In the genomic region with DNA sequence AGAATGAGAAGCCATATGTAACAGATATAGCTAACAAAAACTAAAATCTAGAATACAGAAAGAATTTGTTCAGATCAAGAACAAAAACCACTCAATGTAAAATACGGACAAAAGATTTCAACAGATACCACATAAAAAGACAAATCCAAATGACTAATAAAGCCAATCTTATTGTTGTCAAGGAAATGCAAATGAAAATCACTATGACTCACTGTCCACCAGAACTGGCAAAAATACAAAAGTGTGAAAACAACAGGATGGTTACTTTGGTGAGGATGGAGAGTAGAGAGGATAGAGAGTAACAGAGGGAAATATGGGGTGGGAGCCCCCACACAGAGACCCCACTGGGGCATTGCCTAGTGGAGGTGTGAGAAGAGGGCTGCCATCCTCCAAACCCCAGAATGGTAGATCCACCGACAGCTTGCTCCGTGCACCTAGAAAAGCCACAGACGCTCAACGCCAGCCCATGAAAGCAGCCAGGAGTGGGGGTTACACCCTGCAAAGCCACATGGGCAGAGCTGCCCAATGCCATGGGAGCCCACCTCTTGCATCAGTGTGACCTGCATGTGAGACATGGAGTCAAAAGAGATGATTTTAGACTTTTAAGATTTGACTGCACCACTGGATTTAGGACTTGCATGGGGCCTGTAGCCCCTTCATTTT, we compare ENCODE assay signal across 11 cellular contexts. TPM values are rescaled to one million over a fixed set of nuclear protein-coding genes. Genes with fewer than 3 reads are reported as not detected.
DNase-seq lines count a peak whose midpoint lies in the region; ATAC-seq, FAIRE-seq and TF ChIP-seq lines count a peak whose summit lies in the region.
"Had no signal": no experiment of that assay in that cellular context is flagged by ENCODE, and none has a peak within 500 bp of the region (broad histone marks: within the 10 kb centered on the region; RNA-seq: fewer than 3 reads in every experiment).

No MANE protein-coding gene starts in this region.

- FAIRE-seq in A549 (lab: Jason Lieb, UNC), result no peak

- no peak for TF ChIP-seq POLR2A in A549 (IDR thresholded peaks at IDR 0.05; ENCODE audit: low read length)

- TF ChIP-seq RAD21 in A549 (conservative IDR thresholded peaks at IDR 0.05 in 1 of 2, IDR thresholded peaks at IDR 0.05 in 1 of 2), result no peak

- H3K9me3 ChIP-seq in A549, result no peaks in the 10 kb centered on the region
- H3K9me3 ChIP-seq: Peyer's patch had no signal

- no peak for TF ChIP-seq EP300 in A549 (IDR thresholded peaks at IDR 0.05)

- peak in 1 of 2 experiments; percentile 11 for DNase-seq in A549 (ENCODE audit: low read depth in 1 of 2, low spot score in 1 of 2)
- DNase-seq in GM12865 (ENCODE audit: low read depth), result peak; percentile 50
- DNase-seq in RKO (ENCODE audit: low spot score), result peak; percentile 74
- peak; percentile 76 for DNase-seq in fibroblast of gingiva (ENCODE audit: low read depth)
- no peak for DNase-seq in left ventricle myocardium superior
- DNase-seq in OCI-M1 (lab: John Stamatoyannopoulos, UW), result no peak
- no peak for DNase-seq in SK-N-DZ (ENCODE audit: low spot score)
- no peak for DNase-seq in cerebellum (ENCODE audit: low spot score)
- DNase-seq: NCI-H1105, Peyer's patch, substantia nigra had no signal

- CTCF ChIA-PET in A549 (lab: Yijun Ruan, JAX), result interaction anchor here (0.6 kb wide), 1 partner anchor 44 kb away, joined by 3 read pairs; no protein-coding TSS in a partner anchor

- no peak overlapping the region for H3K4me3 ChIP-seq in A549
- H3K4me3 ChIP-seq in GM12865 (ENCODE audit: low read depth, low read length), result no peak overlapping the region
- H3K4me3 ChIP-seq: Peyer's patch had no signal

- TF ChIP-seq CTCF in A549 (IDR thresholded peaks at IDR 0.05), result no peak
- TF ChIP-seq CTCF in GM12865 (IDR thresholded peaks at IDR 0.05; ENCODE audit: insufficient read depth, low read depth, low read length, missing control alignments), result no peak

- H3K27ac ChIP-seq in A549, result no peak overlapping the region
- H3K27ac ChIP-seq: Peyer's patch had no signal

- H3K4me2 ChIP-seq in A549, result no peak overlapping the region

- WGBS in A549 (ENCODE audit: missing lambda C conversion rate), result 80% methylated on average over 5 of the region's 5 CpGs

- POLR2A ChIA-PET in A549 (lab: Yijun Ruan, JAX), result no interaction called here

- intact Hi-C loops in left ventricle myocardium superior (cut with micrococcal nuclease), result no loop called here

- H3K4me1 ChIP-seq in A549, result peaks cover 15% of the 10 kb centered on the region

- ATAC-seq in A549 (no peak), left ventricle myocardium superior (no peak)

TF ChIP-seq in A549, 52 proteins besides CTCF, POLR2A, EP300 and RAD21:
- TF ChIP-seq, protein P1, sequence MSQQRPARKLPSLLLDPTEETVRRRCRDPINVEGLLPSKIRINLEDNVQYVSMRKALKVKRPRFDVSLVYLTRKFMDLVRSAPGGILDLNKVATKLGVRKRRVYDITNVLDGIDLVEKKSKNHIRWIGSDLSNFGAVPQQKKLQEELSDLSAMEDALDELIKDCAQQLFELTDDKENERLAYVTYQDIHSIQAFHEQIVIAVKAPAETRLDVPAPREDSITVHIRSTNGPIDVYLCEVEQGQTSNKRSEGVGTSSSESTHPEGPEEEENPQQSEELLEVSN (IDR thresholded peaks at IDR 0.05; ENCODE audit: borderline replicate concordance, low read depth), result no peak
- TF ChIP-seq, protein P2, sequence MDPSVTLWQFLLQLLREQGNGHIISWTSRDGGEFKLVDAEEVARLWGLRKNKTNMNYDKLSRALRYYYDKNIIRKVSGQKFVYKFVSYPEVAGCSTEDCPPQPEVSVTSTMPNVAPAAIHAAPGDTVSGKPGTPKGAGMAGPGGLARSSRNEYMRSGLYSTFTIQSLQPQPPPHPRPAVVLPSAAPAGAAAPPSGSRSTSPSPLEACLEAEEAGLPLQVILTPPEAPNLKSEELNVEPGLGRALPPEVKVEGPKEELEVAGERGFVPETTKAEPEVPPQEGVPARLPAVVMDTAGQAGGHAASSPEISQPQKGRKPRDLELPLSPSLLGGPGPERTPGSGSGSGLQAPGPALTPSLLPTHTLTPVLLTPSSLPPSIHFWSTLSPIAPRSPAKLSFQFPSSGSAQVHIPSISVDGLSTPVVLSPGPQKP (IDR thresholded peaks at IDR 0.05; ENCODE audit: low read depth, low read length), result no peak
- TF ChIP-seq HOXB13 (CRISPR knock-in tag; IDR thresholded peaks at IDR 0.05; ENCODE audit: low read depth), result no peak
- no peak for TF ChIP-seq FOSL2 (IDR thresholded peaks at IDR 0.05)
- peak; percentile 57; the same call in 1 of the 2 replicates for TF ChIP-seq FOSL2 (CRISPR knock-in tag; IDR thresholded peaks at IDR 0.05)
- no peak for TF ChIP-seq TFCP2L1 (CRISPR knock-in tag; IDR thresholded peaks at IDR 0.05)

RNA-seq across cellular contexts. Expression of a gene that starts 15.2 kb away (rescaled TPM):
- polyA plus RNA-seq in A549 (2011; rRNA removed), result 28.6 and 37.5 TPM in 2 replicates
- 14.2 TPM in 2 replicates for polyA plus RNA-seq in A549 (2012; cell fraction: cytosol; rRNA removed)
- 8.7 and 11.3 TPM in 2 replicates for polyA plus RNA-seq in A549 (2012; cell fraction: nucleus; rRNA removed)
- 7.3 to 11.1 TPM (median 9.1 TPM) in 3 replicates for polyA plus RNA-seq in A549 (2017; fragmentation: RNase III; extraction: RNeasy Plus Mini Kit Qiagen cat#74134 plus additional on column Dnase treatment)
- 63.6 and 65.8 TPM in 2 replicates for polyA minus RNA-seq in A549 (2011; rRNA and poly(A)+ RNA removed)
- total RNA-seq in left ventricle myocardium superior, result 90.0 TPM
- polyA plus RNA-seq in SK-N-DZ (2014; cell fraction: cytosol; rRNA removed), result 89.6 and 96.2 TPM in 2 replicates
- polyA plus RNA-seq in SK-N-DZ (2014; cell fraction: nucleus; rRNA removed), result 41.6 and 42.1 TPM in 2 replicates
- total RNA-seq in cerebellum, result 172 TPM

RNA-seq across cellular contexts. Expression of a gene that starts 33.1 kb away (rescaled TPM):
- 0.15 and 0.16 TPM in 2 replicates for polyA plus RNA-seq in A549 (2011; rRNA removed)
- not detected in 2 replicates for polyA plus RNA-seq in A549 (2012; cell fraction: cytosol; rRNA removed)
- polyA plus RNA-seq in A549 (2012; cell fraction: nucleus; rRNA removed), result not detected in 2 replicates
- polyA plus RNA-seq in A549 (2017; fragmentation: RNase III; extraction: RNeasy Plus Mini Kit Qiagen cat#74134 plus additional on column Dnase treatment), result not detected in 3 replicates
- polyA minus RNA-seq in A549 (2011; rRNA and poly(A)+ RNA removed), result not detected in 2 replicates
- total RNA-seq in left ventricle myocardium superior, result not detected
- 0.27 TPM in 1 of 2 replicates, not detected in the other for polyA plus RNA-seq in SK-N-DZ (2014; cell fraction: cytosol; rRNA removed)
- not detected in 2 replicates for polyA plus RNA-seq in SK-N-DZ (2014; cell fraction: nucleus; rRNA removed)
- 0.82 TPM for total RNA-seq in cerebellum
- total RNA-seq: Peyer's patch had no signal

Comparison
In these comparisons a context has a peak if more than half of its experiments do, and no peak if none do; other contexts are left out.
1. DNase-seq: peak in GM12865 (single experiment), RKO (single experiment) and fibroblast of gingiva (single experiment); none in left ventricle myocardium superior (single experiment), OCI-M1 (single experiment), SK-N-DZ (single experiment) and cerebellum (single experiment).